ENCODE assay signal across 18 cellular contexts in the genomic region with DNA sequence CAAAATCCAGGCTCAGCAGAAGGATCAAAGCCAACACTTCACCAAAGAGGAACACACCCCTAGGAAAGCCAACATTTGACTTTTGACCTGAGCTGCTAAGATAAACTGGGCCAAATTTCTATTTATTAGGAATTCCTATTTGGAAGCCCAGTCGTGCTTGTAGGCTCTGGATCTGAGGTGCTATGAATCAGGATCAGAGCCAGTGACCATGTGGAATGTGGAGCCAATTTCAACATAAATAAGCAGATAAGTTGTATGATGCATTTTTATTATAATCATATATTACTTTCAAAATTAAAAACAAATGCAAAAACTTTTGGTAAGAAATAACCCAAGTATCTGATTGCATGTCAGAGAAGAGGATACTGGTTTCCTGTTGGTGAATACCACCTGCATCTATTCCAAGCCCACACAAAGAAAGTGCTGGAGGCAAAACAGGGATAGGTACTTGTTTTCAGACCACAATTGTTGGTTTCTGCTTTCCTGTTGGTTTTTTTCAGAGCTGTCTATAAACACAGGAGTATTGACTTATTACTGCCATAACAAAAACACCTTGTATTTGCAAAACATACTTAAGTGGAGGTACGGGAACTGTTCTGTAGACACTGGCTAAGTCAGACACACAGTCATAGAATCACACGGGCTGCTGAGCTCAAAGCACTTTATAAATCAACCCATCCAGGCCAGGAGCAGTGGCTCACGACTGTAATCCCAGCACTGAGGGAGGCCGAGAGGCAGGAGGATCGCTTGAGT. TPM values are rescaled to one million over a fixed set of nuclear protein-coding genes. Genes with fewer than 3 reads are reported as not detected.
DNase-seq lines count a peak whose midpoint lies in the region; ATAC-seq, FAIRE-seq and TF ChIP-seq lines count a peak whose summit lies in the region.
"Had no signal": no experiment of that assay in that cellular context is flagged by ENCODE, and none has a peak within 500 bp of the region (broad histone marks: within the 10 kb centered on the region; RNA-seq: fewer than 3 reads in every experiment).

No MANE protein-coding gene starts in this region.

- no peak overlapping the region for H3K18ac ChIP-seq in trophoblast cell (ENCODE audit: low read length)

- no peak overlapping the region for H4K12ac ChIP-seq in trophoblast cell (ENCODE audit: low read depth, low read length)

- no peaks in the 10 kb centered on the region for H3K79me1 ChIP-seq in trophoblast cell (ENCODE audit: low read length)

- H3K4me3 ChIP-seq in CD8-positive, alpha-beta T cell (ENCODE audit: low read depth, low read length): no peak overlapping the region
- H3K4me3 ChIP-seq in fibroblast of the aortic adventitia (ENCODE audit: low read depth, low read length) (no peak overlapping the region), trophoblast cell (ENCODE audit: low read depth, low read length) (no peak overlapping the region)
- H3K4me3 ChIP-seq: neural progenitor cell, stomach had no signal

- H3K14ac ChIP-seq in trophoblast cell (ENCODE audit: low read length): no peak overlapping the region

- H2BK120ac ChIP-seq in trophoblast cell (ENCODE audit: insufficient read depth, low read length, poor library complexity): no peak overlapping the region

- H3K4me1 Mint-ChIP-seq in CD8-positive, alpha-beta T cell (ENCODE audit: low read depth): peaks cover 42% of the 10 kb centered on the region

- no peak overlapping the region for H3K4ac ChIP-seq in trophoblast cell (ENCODE audit: low read depth, low read length)

- WGBS in trophoblast cell (ENCODE audit: extremely low coverage, insufficient coverage, insufficient read length): no CpG with 5 or more reads among the region's 6 CpGs

- no peaks in the 10 kb centered on the region for H3K36me3 ChIP-seq in CD8-positive, alpha-beta T cell (ENCODE audit: insufficient read depth, low read length)
- H3K36me3 ChIP-seq in trophoblast cell (ENCODE audit: control insufficient read depth in 1 of 2, insufficient read depth in 2 of 2, low read length in 2 of 2): no peaks in the 10 kb centered on the region
- H3K36me3 ChIP-seq: neural progenitor cell, stomach had no signal

- ATAC-seq in CD8-positive, alpha-beta T cell: no peak
- ATAC-seq in HG02885 (IDR thresholded peaks at IDR 0.05; ENCODE audit: poor library complexity, unreplicated experiment): no peak
- ATAC-seq: activated T-helper 17 cell treated with anti-CD3 and anti-CD28 coated beads, Interleukin-2, amount 50 U/mL, for 72 hours; WTC11 had no signal

- no peaks in the 10 kb centered on the region for H3K36me3 Mint-ChIP-seq in CD8-positive, alpha-beta T cell
- H3K36me3 Mint-ChIP-seq: mesothelial cell of epicardium, WTC11 had no signal

- no peak for TF ChIP-seq POLR2A in GM12892 (IDR thresholded peaks at IDR 0.05; ENCODE audit: low read depth, low read length)

- no peaks in the 10 kb centered on the region for H3K4me1 ChIP-seq in CD8-positive, alpha-beta T cell (ENCODE audit: insufficient read depth, low read length)
- peaks cover 4 to 6% of the 10 kb centered on the region in 2 experiments for H3K4me1 ChIP-seq in trophoblast cell (ENCODE audit: control insufficient read depth in 1 of 2, insufficient read depth in 2 of 2, low read length in 2 of 2)

- CTCF ChIA-PET in CD8-positive, alpha-beta T cell (lab: Charles Lee): interaction anchor here (1.7 kb wide), 1 partner anchor 162 kb away, joined by 3 read pairs; no protein-coding TSS in a partner anchor

- POLR2A ChIA-PET in CD8-positive, alpha-beta T cell (lab: Charles Lee): no interaction called here

- H2AK5ac ChIP-seq in trophoblast cell (ENCODE audit: low read length): no peak overlapping the region

- no peak overlapping the region for H3K9ac ChIP-seq in trophoblast cell (ENCODE audit: low read length)
- H3K9ac ChIP-seq: neural progenitor cell had no signal

- no peak overlapping the region for H2AFZ ChIP-seq in trophoblast cell (ENCODE audit: insufficient read depth, low read length, poor library complexity)
- H2AFZ ChIP-seq: neural progenitor cell had no signal

- H3K9me3 ChIP-seq in CD8-positive, alpha-beta T cell (ENCODE audit: low read length): no peaks in the 10 kb centered on the region
- no peaks in the 10 kb centered on the region for H3K9me3 ChIP-seq in trophoblast cell (ENCODE audit: insufficient read depth, low read depth, low read length)
- H3K9me3 ChIP-seq: stomach had no signal

- H3K4me2 ChIP-seq in trophoblast cell (ENCODE audit: low read length): no peak overlapping the region
- H3K4me2 ChIP-seq: neural progenitor cell had no signal

- no peak overlapping the region for H4K91ac ChIP-seq in trophoblast cell (ENCODE audit: low read depth, low read length)

- no peak for DNase-seq in CD8-positive, alpha-beta T cell
- DNase-seq in H4 (ENCODE audit: low spot score) (peak; percentile 10), NCI-H2196 treated with DMSO at 0.1 percent for 48 hours (lab: John Stamatoyannopoulos, UW; ENCODE audit: unreplicated experiment) (peak; percentile 18), fibroblast of the aortic adventitia (ENCODE audit: low read depth) (peak; percentile 62), trophoblast cell (no peak), NCI-H82 treated with DMSO at 0.1 percent for 48 hours (lab: John Stamatoyannopoulos, UW; ENCODE audit: unreplicated experiment) (no peak), GM12892 (ENCODE audit: insufficient read length) (no peak)
- DNase-seq: amygdala, HFFc6, NCI-H2227 treated with DMSO at 0.1 percent for 48 hours, stomach, T-helper 2 cell had no signal

- no peak overlapping the region for H3K4me3 Mint-ChIP-seq in CD8-positive, alpha-beta T cell
- H3K4me3 Mint-ChIP-seq: activated T-helper 17 cell treated with anti-CD3 and anti-CD28 coated beads, Interleukin-2, amount 50 U/mL, for 72 hours; HFFc6; mesothelial cell of epicardium; neural progenitor cell; WTC11 had no signal

- H3K27ac ChIP-seq in CD8-positive, alpha-beta T cell (ENCODE audit: low read depth, low read length): no peak overlapping the region
- H3K27ac ChIP-seq in trophoblast cell (ENCODE audit: low read depth, low read length): no peak overlapping the region
- H3K27ac ChIP-seq: epithelial cell of prostate, neural progenitor cell, stomach had no signal

- H3K79me2 ChIP-seq in trophoblast cell (ENCODE audit: control insufficient read depth, insufficient read depth, low read length, poor library complexity): peaks cover 3% of the 10 kb centered on the region

- no peak overlapping the region for H4K8ac ChIP-seq in trophoblast cell (ENCODE audit: low read depth, low read length)

- FAIRE-seq in GM12892 (lab: Jason Lieb, UNC): no peak

- H3K9me3 Mint-ChIP-seq in CD8-positive, alpha-beta T cell: no peaks in the 10 kb centered on the region
- H3K9me3 Mint-ChIP-seq: activated T-helper 17 cell treated with anti-CD3 and anti-CD28 coated beads, Interleukin-2, amount 50 U/mL, for 72 hours; HFFc6; mesothelial cell of epicardium; WTC11 had no signal

- H2BK12ac ChIP-seq in trophoblast cell (ENCODE audit: low read length): no peak overlapping the region

- no peaks in the 10 kb centered on the region for H3K27me3 Mint-ChIP-seq in CD8-positive, alpha-beta T cell (ENCODE audit: low read depth)
- H3K27me3 Mint-ChIP-seq: activated T-helper 17 cell treated with anti-CD3 and anti-CD28 coated beads, Interleukin-2, amount 50 U/mL, for 72 hours had no signal

- H3K23ac ChIP-seq in trophoblast cell (ENCODE audit: low read length): no peak overlapping the region

- intact Hi-C loops in CD8-positive, alpha-beta T cell (cut with DNase I, micrococcal nuclease): no loop called here

- H3K27ac Mint-ChIP-seq in CD8-positive, alpha-beta T cell: peak overlapping the region; percentile 10
- H3K27ac Mint-ChIP-seq: HFFc6, mesothelial cell of epicardium, neural progenitor cell, WTC11 had no signal

- no peak overlapping the region for H2BK5ac ChIP-seq in trophoblast cell (ENCODE audit: low read depth, low read length, poor library complexity)

- H3K27me3 ChIP-seq in CD8-positive, alpha-beta T cell (ENCODE audit: insufficient read depth, low read length): no peaks in the 10 kb centered on the region
- no peaks in the 10 kb centered on the region for H3K27me3 ChIP-seq in trophoblast cell (ENCODE audit: insufficient read depth, low read length)
- H3K27me3 ChIP-seq: neural progenitor cell, stomach had no signal

- TF ChIP-seq CTCF in CD8-positive, alpha-beta T cell (IDR thresholded peaks at IDR 0.05): no peak
- TF ChIP-seq CTCF in fibroblast of the aortic adventitia (IDR thresholded peaks at IDR 0.05; ENCODE audit: insufficient read depth, low read length): no peak

RNA-seq across cellular contexts. Expression of a gene that starts 52.8 kb away (rescaled TPM):
- total RNA-seq in CD8-positive, alpha-beta T cell: 1 to 10 TPM; 7.4 to 7.5 TPM
- total RNA-seq in H4 (2014; rRNA removed; shearing (Covaris generic)): 15.3 and 21.3 TPM in 2 replicates
- total RNA-seq in fibroblast of the aortic adventitia (ENCODE audit: low replicate concordance): 5.4 and 22.0 TPM in 2 replicates
- polyA plus RNA-seq in trophoblast cell (2013): 21.9 and 22.3 TPM in 2 replicates
- polyA plus RNA-seq in GM12892 (2012; ENCODE audit: missing spikeins): 5.2 TPM

Comparison
In these comparisons a context has a peak if more than half of its experiments do, and no peak if none do; other contexts are left out.
1. DNase-seq: peak in H4 (single experiment), NCI-H2196 treated with DMSO at 0.1 percent for 48 hours (single experiment) and fibroblast of the aortic adventitia (single experiment); none in CD8-positive, alpha-beta T cell (0 of 7), trophoblast cell (0 of 2), NCI-H82 treated with DMSO at 0.1 percent for 48 hours (single experiment) and GM12892 (single experiment).